Comparison of ENCODE assay signal across 1 cellular context in genomic region chr14:103385153-103385993, GRCh38.
A peak's percentile ranks its signal among the peaks of the same experiment; 100 is the strongest.
TF ChIP-seq lines count a peak whose summit lies in the region.

MARK3 (plus strand) TSS chr14:103385415; CDS start chr14:103386030, 615 bp downstream.

TF ChIP-seq in HepG2, 621 proteins besides CTCF, POLR2A, EP300 and RAD21 (continued from another document and continues in another):
- no peak for TF ChIP-seq ZBTB49 (CRISPR knock-in tag; IDR thresholded peaks at IDR 0.05; ENCODE audit: borderline replicate concordance)
- TF ChIP-seq MBD4 (IDR thresholded peaks at IDR 0.05; ENCODE audit: borderline replicate concordance, low read length), result no peak
- no peak for TF ChIP-seq NR3C1 (CRISPR knock-in tag; IDR thresholded peaks at IDR 0.05)
- peak; percentile 76; the same call in 1 of the 2 replicates for TF ChIP-seq ETV5 (CRISPR knock-in tag; IDR thresholded peaks at IDR 0.05; ENCODE audit: borderline replicate concordance)
- TF ChIP-seq ZBTB21 (CRISPR knock-in tag; IDR thresholded peaks at IDR 0.05), result no peak
- 0 out of 2 replicates have a peak, but pooled peaks have one; percentile 52 for TF ChIP-seq NRL (CRISPR knock-in tag; IDR thresholded peaks at IDR 0.05; ENCODE audit: borderline replicate concordance)
- TF ChIP-seq ZNF331 (CRISPR knock-in tag; IDR thresholded peaks at IDR 0.05), result no peak; the same call in 1 of the 2 replicates
- TF ChIP-seq PRMT3 (CRISPR knock-in tag; IDR thresholded peaks at IDR 0.05; ENCODE audit: borderline replicate concordance, low read depth), result no peak
- no peak for TF ChIP-seq ZFP36 (IDR thresholded peaks at IDR 0.05; ENCODE audit: borderline replicate concordance, low read depth, low read length, partially characterized antibody)
- peak; percentile 48; the same call in 1 of the 2 replicates for TF ChIP-seq IRX3 (CRISPR knock-in tag; IDR thresholded peaks at IDR 0.05; ENCODE audit: borderline replicate concordance, low read depth)
- TF ChIP-seq PAX8 (CRISPR knock-in tag; IDR thresholded peaks at IDR 0.05; ENCODE audit: borderline replicate concordance), result no peak
- 0 out of 2 replicates have a peak, but pooled peaks have one; percentile 42 for TF ChIP-seq CC2D1A (CRISPR knock-in tag; IDR thresholded peaks at IDR 0.05)
- no peak for TF ChIP-seq CSRNP2 (CRISPR knock-in tag; conservative IDR thresholded peaks at IDR 0.05; ENCODE audit: low read depth)
- peak; percentile 64 for TF ChIP-seq IKZF4 (CRISPR knock-in tag; IDR thresholded peaks at IDR 0.05; ENCODE audit: borderline replicate concordance, low read depth, not compliant biosample characterization)
- TF ChIP-seq TRAFD1 (CRISPR knock-in tag; IDR thresholded peaks at IDR 0.05; ENCODE audit: borderline replicate concordance), result no peak
- TF ChIP-seq ZNF263 (CRISPR knock-in tag; IDR thresholded peaks at IDR 0.05), result no peak
- TF ChIP-seq SMARCC2 (IDR thresholded peaks at IDR 0.05), result no peak
- no peak; the same call in 1 of the 2 replicates for TF ChIP-seq ZNF274 (CRISPR knock-in tag; IDR thresholded peaks at IDR 0.05)
- no peak for TF ChIP-seq TRIM22 (IDR thresholded peaks at IDR 0.05)
- no peak for TF ChIP-seq HBP1 (CRISPR knock-in tag; IDR thresholded peaks at IDR 0.05; ENCODE audit: low read depth)
- no peak for TF ChIP-seq NONO (IDR thresholded peaks at IDR 0.05)
- TF ChIP-seq NONO (CRISPR knock-in tag; conservative IDR thresholded peaks at IDR 0.05), result peak; percentile 71
- 0 out of 2 replicates have a peak, but pooled peaks have one; percentile 51 for TF ChIP-seq SIN3B (IDR thresholded peaks at IDR 0.05; ENCODE audit: low read length)
- no peak for TF ChIP-seq MTF2 (CRISPR knock-in tag; IDR thresholded peaks at IDR 0.05; ENCODE audit: borderline replicate concordance)
- peak; percentile 21; the same call in 1 of the 2 replicates for TF ChIP-seq ZNF768 (CRISPR knock-in tag; IDR thresholded peaks at IDR 0.05)
- TF ChIP-seq MYPOP (CRISPR knock-in tag; IDR thresholded peaks at IDR 0.05), result no peak
- TF ChIP-seq TOPORS (CRISPR knock-in tag; IDR thresholded peaks at IDR 0.05), result no peak
- peak; percentile 25; the same call in 1 of the 2 replicates for TF ChIP-seq ZNF430 (CRISPR knock-in tag; IDR thresholded peaks at IDR 0.05)
- TF ChIP-seq ZNF121 (CRISPR knock-in tag; IDR thresholded peaks at IDR 0.05), result no peak
- TF ChIP-seq PPARG (CRISPR knock-in tag; conservative IDR thresholded peaks at IDR 0.05), result no peak
- 0 out of 2 replicates have a peak, but pooled peaks have one; percentile 7 for TF ChIP-seq ZNF678 (CRISPR knock-in tag; IDR thresholded peaks at IDR 0.05)
- no peak for TF ChIP-seq GPBP1L1 (CRISPR knock-in tag; IDR thresholded peaks at IDR 0.05)
- TF ChIP-seq STAG1 (CRISPR knock-in tag; IDR thresholded peaks at IDR 0.05), result no peak
- TF ChIP-seq TEAD2 (CRISPR knock-in tag; IDR thresholded peaks at IDR 0.05), result no peak
- no peak for TF ChIP-seq RARA (CRISPR knock-in tag; IDR thresholded peaks at IDR 0.05)
- TF ChIP-seq ZNF138 (CRISPR knock-in tag; IDR thresholded peaks at IDR 0.05; ENCODE audit: low read depth), result 0 out of 2 replicates have a peak, but pooled peaks have one; percentile 32
- no peak; the same call in 1 of the 2 replicates for TF ChIP-seq RNF2 (conservative IDR thresholded peaks at IDR 0.05; ENCODE audit: low read depth)
- TF ChIP-seq ZNF670 (CRISPR knock-in tag; IDR thresholded peaks at IDR 0.05; ENCODE audit: borderline replicate concordance), result no peak
- no peak for TF ChIP-seq ZNF800 (CRISPR knock-in tag; IDR thresholded peaks at IDR 0.05)
- peak; percentile 73 for TF ChIP-seq TAF1 (CRISPR knock-in tag; IDR thresholded peaks at IDR 0.05)
- TF ChIP-seq U2AF2 (IDR thresholded peaks at IDR 0.05; ENCODE audit: low read depth, low read length), result peak; percentile 85
- no peak for TF ChIP-seq ZNF691 (CRISPR knock-in tag; IDR thresholded peaks at IDR 0.05; ENCODE audit: borderline replicate concordance, low read depth)
- no peak for TF ChIP-seq ZKSCAN8 (CRISPR knock-in tag; IDR thresholded peaks at IDR 0.05; ENCODE audit: borderline replicate concordance)
- TF ChIP-seq ZBTB43 (CRISPR knock-in tag; conservative IDR thresholded peaks at IDR 0.05), result no peak
- TF ChIP-seq HNF4G (IDR thresholded peaks at IDR 0.05; ENCODE audit: borderline replicate concordance, low read depth, low read length), result no peak
- peak; percentile 53 for TF ChIP-seq HNF4G (CRISPR knock-in tag; IDR thresholded peaks at IDR 0.05; ENCODE audit: borderline replicate concordance, low read depth)
- TF ChIP-seq CBX5 (CRISPR knock-in tag; IDR thresholded peaks at IDR 0.05; ENCODE audit: borderline replicate concordance), result no peak
- TF ChIP-seq ZNF580 (CRISPR knock-in tag; IDR thresholded peaks at IDR 0.05; ENCODE audit: borderline replicate concordance, low read depth), result no peak; the same call in 1 of the 2 replicates
